Comparison of ENCODE assay signal across 18 cellular contexts in the genomic region with DNA sequence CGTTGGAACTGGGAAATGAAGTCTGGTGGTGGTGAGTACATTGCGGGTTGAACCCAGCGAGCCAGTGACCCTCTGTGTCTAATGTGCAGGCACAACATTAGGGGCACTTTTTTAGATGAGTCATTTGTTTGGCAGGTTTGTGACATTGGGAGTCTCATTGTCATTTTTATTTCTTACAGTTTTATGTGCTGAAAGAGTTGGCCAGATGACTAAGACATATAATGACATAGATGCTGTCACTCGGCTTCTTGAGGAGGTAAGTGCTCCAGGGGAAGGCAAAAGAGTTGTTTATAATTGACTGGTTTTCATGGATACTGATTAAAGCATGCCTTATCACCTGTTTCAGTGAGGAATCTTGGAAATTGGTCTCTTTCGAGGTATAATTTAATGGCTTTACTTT.
DNase-seq lines count a peak whose midpoint lies in the region; TF ChIP-seq lines count a peak whose summit lies in the region.
"Had no signal": no experiment of that assay in that cellular context is flagged by ENCODE, and none has a peak within 500 bp of the region (broad histone marks: within the 10 kb centered on the region; RNA-seq: fewer than 3 reads in every experiment).

No MANE protein-coding gene starts in this region.

- H3K4me3 Mint-ChIP-seq in Calu3 (ENCODE audit: low read depth, unreplicated experiment), result no peak overlapping the region
- H3K4me3 Mint-ChIP-seq: activated naive CD8-positive, alpha-beta T cell treated with anti-CD3 and anti-CD28 coated beads, Interleukin-2, amount 10 ng/mL, durations not matched to agents 7 days and 5 days; dendritic cell treated with granulocyte-macrophage colony-stimulating factor and Interleukin-4, amounts not matched to agents 40 ng/mL and 50 ng/mL, for 4 days; T-helper 1 cell treated with Interleukin-12 subunit alpha and Interleukin-12 subunit beta and Interleukin-4 antibody, amounts not matched to agents 30 μg/mL and 1 μg/mL, for 36 hours had no signal

- CTCF ChIA-PET in Calu3 (lab: Charles Lee) (no interaction called here), GM10248 (lab: Yijun Ruan, JAX) (interaction anchor here (1.5 to 21.9 kb wide), 3 partner anchors 11 to 83 kb away, joined by 3 to 276 read pairs (median 3); no protein-coding TSS in a partner anchor)

- TF ChIP-seq CTCF in Calu3 (IDR thresholded peaks at IDR 0.05; ENCODE audit: unreplicated experiment), result no peak
- no peak for TF ChIP-seq CTCF in dorsolateral prefrontal cortex (IDR thresholded peaks at IDR 0.05 in 54 of 56, conservative IDR thresholded peaks at IDR 0.05 in 2 of 56; ENCODE audit: low read depth in 1 of 56, partially characterized antibody in 56 of 56)
- no peak for TF ChIP-seq CTCF in GM10248 (IDR thresholded peaks at IDR 0.05; ENCODE audit: control extremely low read depth, extremely low read depth, low read depth, missing control alignments)

- H3K36me3 Mint-ChIP-seq in Calu3 (ENCODE audit: insufficient read depth, unreplicated experiment), result peaks cover 27% of the 10 kb centered on the region

- peaks cover 61% of the 10 kb centered on the region for H3K4me1 Mint-ChIP-seq in Calu3 (ENCODE audit: low read depth, unreplicated experiment)

- BruUV-seq in Calu3 (replicated peaks; lab: Mats Ljungman, UMichigan), result no TSS peak

- DNase-seq in Calu3 (no peak), NCI-H2227 treated with DMSO at 0.1 percent for 48 hours (lab: John Stamatoyannopoulos, UW) (peak; percentile 3), dorsolateral prefrontal cortex (no peak), pons (ENCODE audit: low spot score) (peak; percentile 35), NCI-H524 (lab: John Stamatoyannopoulos, UW) (no peak), dermis blood vessel endothelial cell (no peak), GM10248 (ENCODE audit: extremely low spot score) (no peak), SHP77 (lab: John Stamatoyannopoulos, UW) (no peak)
- DNase-seq: activated naive CD8-positive, alpha-beta T cell treated with anti-CD3 and anti-CD28 coated beads, Interleukin-2, amount 10 ng/mL, durations not matched to agents 7 days and 5 days; brain microvascular endothelial cell; left colon; NCI-H1105 treated with DMSO at 0.1 percent for 48 hours; SJCRH30; tibial artery; WERI-Rb-1 had no signal

- H3K27me3 ChIP-seq in dorsolateral prefrontal cortex, result no peaks in the 10 kb centered on the region
- H3K27me3 ChIP-seq: brain microvascular endothelial cell, neutrophil, SJCRH30, tibial artery had no signal

- H3K27me3 Mint-ChIP-seq in Calu3 (ENCODE audit: unreplicated experiment), result no peaks in the 10 kb centered on the region
- H3K27me3 Mint-ChIP-seq: activated naive CD8-positive, alpha-beta T cell treated with anti-CD3 and anti-CD28 coated beads, Interleukin-2, amount 10 ng/mL, durations not matched to agents 7 days and 5 days; dendritic cell treated with granulocyte-macrophage colony-stimulating factor and Interleukin-4, amounts not matched to agents 40 ng/mL and 50 ng/mL, for 4 days had no signal

- POLR2A ChIA-PET in GM10248 (lab: Yijun Ruan, JAX), result no interaction called here

- H3K4me3 ChIP-seq in dorsolateral prefrontal cortex, result no peak overlapping the region
- H3K4me3 ChIP-seq: SJCRH30, tibial artery had no signal

- H3K27ac Mint-ChIP-seq in Calu3 (ENCODE audit: unreplicated experiment), result peak overlapping the region; percentile 40
- H3K27ac Mint-ChIP-seq: activated naive CD8-positive, alpha-beta T cell treated with anti-CD3 and anti-CD28 coated beads, Interleukin-2, amount 10 ng/mL, durations not matched to agents 7 days and 5 days; dendritic cell treated with granulocyte-macrophage colony-stimulating factor and Interleukin-4, amounts not matched to agents 40 ng/mL and 50 ng/mL, for 4 days; T-helper 1 cell treated with Interleukin-12 subunit alpha and Interleukin-12 subunit beta and Interleukin-4 antibody, amounts not matched to agents 30 μg/mL and 1 μg/mL, for 36 hours had no signal

- H3K9me3 Mint-ChIP-seq in Calu3 (ENCODE audit: low read depth, unreplicated experiment), result no peaks in the 10 kb centered on the region
- H3K9me3 Mint-ChIP-seq: activated naive CD8-positive, alpha-beta T cell treated with anti-CD3 and anti-CD28 coated beads, Interleukin-2, amount 10 ng/mL, durations not matched to agents 7 days and 5 days; dendritic cell treated with granulocyte-macrophage colony-stimulating factor and Interleukin-4, amounts not matched to agents 40 ng/mL and 50 ng/mL, for 4 days; T-helper 1 cell treated with Interleukin-12 subunit alpha and Interleukin-12 subunit beta and Interleukin-4 antibody, amounts not matched to agents 30 μg/mL and 1 μg/mL, for 36 hours had no signal

- intact Hi-C loops in Calu3 (cut with micrococcal nuclease; ENCODE audit: unreplicated experiment) (no loop called here), dorsolateral prefrontal cortex (cut with DNase I) (no loop called here)

- peak overlapping the region in 56 of 59 donors; percentile 30 to 96 (median 83) for H3K27ac ChIP-seq in dorsolateral prefrontal cortex
- H3K27ac ChIP-seq: brain microvascular endothelial cell, neutrophil, SJCRH30, tibial artery, WERI-Rb-1 had no signal

Comparison
In these comparisons a context has a peak if more than half of its experiments do, and no peak if none do; other contexts are left out.
1. DNase-seq: peak in NCI-H2227 treated with DMSO at 0.1 percent for 48 hours (single experiment) and pons (single experiment); none in Calu3 (single experiment), dorsolateral prefrontal cortex (0 of 10), NCI-H524 (0 of 2), dermis blood vessel endothelial cell (single experiment), GM10248 (single experiment) and SHP77 (0 of 2).